Comparison of ENCODE assay signal across 16 cellular contexts in genomic region chr22:32795214-32795596, GRCh38. TPM values are rescaled to one million over a fixed set of nuclear protein-coding genes. Genes with fewer than 3 reads are reported as not detected.
A peak's percentile ranks its signal among the peaks of the same experiment; 100 is the strongest.
DNase-seq lines count a peak whose midpoint lies in the region; FAIRE-seq and TF ChIP-seq lines count a peak whose summit lies in the region.
"Had no signal": no experiment of that assay in that cellular context is flagged by ENCODE, and none has a peak within 500 bp of the region (broad histone marks: within the 10 kb centered on the region; RNA-seq: fewer than 3 reads in every experiment).

No MANE protein-coding gene starts in this region.

- POLR2A ChIA-PET in HEK293 (lab: Yijun Ruan, JAX) = no interaction called here

- no peak overlapping the region for H2BK15ac ChIP-seq in mesendoderm (replicated peaks; ENCODE audit: low read depth)

- intact Hi-C loops in kidney (cut with DNase I) = loop anchor here (5.0 to 10.0 kb wide), 2 partner anchors 140 to 268 kb away; no protein-coding TSS in a partner anchor

- H3K36me3 Mint-ChIP-seq in brain (peaks cover 7% of the 10 kb centered on the region), nephron (ENCODE audit: low read depth) (no peaks in the 10 kb centered on the region)
- H3K36me3 Mint-ChIP-seq: CD4-positive, CD25-positive, alpha-beta regulatory T cell had no signal

- no CpG with 5 or more reads among the region's 4 CpGs for WGBS in mesendoderm (ENCODE audit: extremely low coverage, insufficient coverage, low lambda C conversion rate)
- WGBS in tibial nerve, 2 donors = 74 to 81% methylated on average over 4 of the region's 4 CpGs

- no peak overlapping the region for H3K27ac ChIP-seq in HEK293 (ENCODE audit: extremely low read depth, low read depth, low read length)
- peak overlapping the region; percentile 62 for H3K27ac ChIP-seq in temporal lobe (ENCODE audit: low read depth, low read length)
- H3K27ac ChIP-seq in mesendoderm (ENCODE audit: low read depth, low read length) = no peak overlapping the region
- no peak overlapping the region for H3K27ac ChIP-seq in kidney (ENCODE audit: low read depth in 2 of 2, low read length in 2 of 2)
- peak overlapping the region in 2 of 4 donors; percentile 61 to 81 for H3K27ac ChIP-seq in tibial nerve

- H3K9me3 ChIP-seq in HEK293 (ENCODE audit: control insufficient read depth, insufficient read depth, low read depth, low read length) (no peaks in the 10 kb centered on the region), kidney (ENCODE audit: control insufficient read depth in 1 of 2, low read length in 2 of 2) (no peaks in the 10 kb centered on the region), tibial nerve (no peaks in the 10 kb centered on the region)

- H3K9ac ChIP-seq in mesendoderm (ENCODE audit: low read length) = no peak overlapping the region
- H3K9ac ChIP-seq in kidney (ENCODE audit: low read length in 2 of 2) = no peak overlapping the region

- H2BK5ac ChIP-seq in mesendoderm (ENCODE audit: low read length) = no peak overlapping the region

- H3K27me3 ChIP-seq in mesendoderm (ENCODE audit: insufficient read depth, low read length, poor library complexity) = no peaks in the 10 kb centered on the region
- H3K27me3 ChIP-seq in tibial nerve = no peaks in the 10 kb centered on the region

- H3K4me1 Mint-ChIP-seq in brain (peaks cover 43% of the 10 kb centered on the region), nephron (peaks cover 50% of the 10 kb centered on the region)
- H3K4me1 Mint-ChIP-seq: CD4-positive, CD25-positive, alpha-beta regulatory T cell had no signal

- no peak overlapping the region for H3K18ac ChIP-seq in mesendoderm (ENCODE audit: low read length)

- peaks cover 0 to 7% (median 0%) of the 10 kb centered on the region in 5 experiments for H3K9me3 Mint-ChIP-seq in brain
- H3K9me3 Mint-ChIP-seq in nephron = no peaks in the 10 kb centered on the region

- H3K4me3 Mint-ChIP-seq in brain (no peak overlapping the region), nephron (no peak overlapping the region)
- H3K4me3 Mint-ChIP-seq: CD4-positive, CD25-positive, alpha-beta regulatory T cell had no signal

- CTCF ChIA-PET in HEK293 (lab: Yijun Ruan, JAX) = interaction anchor here (0.5 to 11.0 kb wide), 23 partner anchors 11 to 819 kb away, joined by 3 to 251 read pairs (median 11); no protein-coding TSS in a partner anchor

- FAIRE-seq in kidney (lab: Jason Lieb, UNC) = no peak
- FAIRE-seq: GM12878 had no signal

- no peak overlapping the region for H2AK5ac ChIP-seq in mesendoderm (ENCODE audit: low read length)

- TF ChIP-seq EP300 in tibial nerve (IDR thresholded peaks at IDR 0.05) = no peak

- H3K4me1 ChIP-seq in HEK293 (ENCODE audit: control insufficient read depth, insufficient read depth, low read length) (0 out of 2 replicates have a peak, but pooled peaks cover 2% of the 10 kb centered on the region), mesendoderm (ENCODE audit: control insufficient read depth, low read depth, low read length) (peaks cover 5% of the 10 kb centered on the region), kidney (ENCODE audit: control insufficient read depth in 1 of 2, insufficient read depth in 1 of 2, low read depth in 1 of 2, low read length in 2 of 2) (peaks cover 4 to 6% of the 10 kb centered on the region in 2 donors), tibial nerve (peaks cover 0 to 44% (median 9%) of the 10 kb centered on the region in 4 donors)

- no peak overlapping the region for H3K56ac ChIP-seq in mesendoderm (ENCODE audit: low read length)

- no peak overlapping the region for H4K5ac ChIP-seq in mesendoderm (ENCODE audit: low read length)

- H2BK120ac ChIP-seq in mesendoderm (ENCODE audit: low read depth, low read length) = no peak overlapping the region

- H3K23ac ChIP-seq in mesendoderm (ENCODE audit: low read length) = no peak overlapping the region

- no peak overlapping the region for H3K4ac ChIP-seq in mesendoderm (ENCODE audit: low read depth, low read length)

- no peaks in the 10 kb centered on the region for H3K79me2 ChIP-seq in mesendoderm (ENCODE audit: control insufficient read depth, insufficient read depth, low read length)

- no peak overlapping the region for H4K8ac ChIP-seq in mesendoderm (ENCODE audit: low read depth, low read length)

- no peak for TF ChIP-seq POLR2A in tibial nerve (IDR thresholded peaks at IDR 0.05)

- H3K27me3 Mint-ChIP-seq in brain (peaks cover 20% of the 10 kb centered on the region), nephron (ENCODE audit: low read depth) (peaks cover 15% of the 10 kb centered on the region)

- H3K79me1 ChIP-seq in mesendoderm (ENCODE audit: low read length) = no peaks in the 10 kb centered on the region

- no peak overlapping the region for H3K4me2 ChIP-seq in mesendoderm (ENCODE audit: low read length)

- H3K27ac Mint-ChIP-seq in brain (peak overlapping the region in 3 of 5 experiments; percentile 4 to 31 (median 17)), nephron (peak overlapping the region in 2 of 3 experiments; percentile 27 to 47)
- H3K27ac Mint-ChIP-seq: CD4-positive, CD25-positive, alpha-beta regulatory T cell had no signal

- no peaks in the 10 kb centered on the region for H3K36me3 ChIP-seq in HEK293 (ENCODE audit: control insufficient read depth in 2 of 2, insufficient read depth in 1 of 2, low read length in 2 of 2)
- H3K36me3 ChIP-seq in mesendoderm (ENCODE audit: control insufficient read depth, insufficient read depth, low read length) = no peaks in the 10 kb centered on the region
- no peaks in the 10 kb centered on the region for H3K36me3 ChIP-seq in kidney (ENCODE audit: control insufficient read depth in 1 of 2, insufficient read depth in 2 of 2, low read length in 2 of 2)
- no peaks in the 10 kb centered on the region for H3K36me3 ChIP-seq in tibial nerve

- no peak overlapping the region for H3K4me3 ChIP-seq in HEK293 (ENCODE audit: low read depth, low read length)
- H3K4me3 ChIP-seq in mesendoderm (ENCODE audit: low read length) = no peak overlapping the region
- no peak overlapping the region for H3K4me3 ChIP-seq in kidney (ENCODE audit: low read length in 2 of 2)
- H3K4me3 ChIP-seq in tibial nerve = no peak overlapping the region
- H3K4me3 ChIP-seq: GM12878 had no signal

- TF ChIP-seq CTCF in HEK293 (tag by site-specific recombination; IDR thresholded peaks at IDR 0.05) (no peak), brain (conservative IDR thresholded peaks at IDR 0.05) (no peak), nephron (IDR thresholded peaks at IDR 0.05; ENCODE audit: unreplicated experiment in 3 of 3) (no peak), kidney (IDR thresholded peaks at IDR 0.05; ENCODE audit: borderline replicate concordance, extremely low read depth, insufficient read depth) (no peak), tibial nerve (IDR thresholded peaks at IDR 0.05) (no peak)

- no peak for DNase-seq in mesendoderm
- no peak for DNase-seq in kidney
- DNase-seq in tibial nerve (ENCODE audit: low spot score in 2 of 2) = no peak
- DNase-seq: CD4-positive, CD25-positive, alpha-beta regulatory T cell; HCEC 1CT; NCI-H1105 treated with DMSO at 0.1 percent for 48 hours; NCI-H1694; NCI-H2081 treated with DMSO at 0.1 percent for 48 hours; NCI-H2171 treated with DMSO at 0.1 percent for 48 hours; NCI-H446; NCI-H526 had no signal

TF ChIP-seq in HEK293, 187 proteins besides CTCF, POLR2A, EP300 and RAD21:
- TF ChIP-seq KLF10 (tag by site-specific recombination; IDR thresholded peaks at IDR 0.05) = no peak
- TF ChIP-seq, protein P1, sequence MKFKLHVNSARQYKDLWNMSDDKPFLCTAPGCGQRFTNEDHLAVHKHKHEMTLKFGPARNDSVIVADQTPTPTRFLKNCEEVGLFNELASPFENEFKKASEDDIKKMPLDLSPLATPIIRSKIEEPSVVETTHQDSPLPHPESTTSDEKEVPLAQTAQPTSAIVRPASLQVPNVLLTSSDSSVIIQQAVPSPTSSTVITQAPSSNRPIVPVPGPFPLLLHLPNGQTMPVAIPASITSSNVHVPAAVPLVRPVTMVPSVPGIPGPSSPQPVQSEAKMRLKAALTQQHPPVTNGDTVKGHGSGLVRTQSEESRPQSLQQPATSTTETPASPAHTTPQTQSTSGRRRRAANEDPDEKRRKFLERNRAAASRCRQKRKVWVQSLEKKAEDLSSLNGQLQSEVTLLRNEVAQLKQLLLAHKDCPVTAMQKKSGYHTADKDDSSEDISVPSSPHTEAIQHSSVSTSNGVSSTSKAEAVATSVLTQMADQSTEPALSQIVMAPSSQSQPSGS (tag by site-specific recombination; IDR thresholded peaks at IDR 0.05; ENCODE audit: low read depth) = peak; percentile 74

RNA-seq across cellular contexts. Expression of gene TIMP3, which starts 6.3 kb away (rescaled TPM):
- 47.8 TPM for polyA plus RNA-seq in brain (ENCODE audit: insufficient read depth, low read depth, low replicate concordance)
- 18.2 TPM for total RNA-seq in temporal lobe
- 8.8 TPM for polyA plus RNA-seq in mesendoderm (2013, experiment 1 of 2)
- 9.2 TPM for polyA plus RNA-seq in mesendoderm (2013, experiment 2 of 2)
- total RNA-seq in kidney = 818 TPM
- 198 TPM for polyA plus RNA-seq in kidney (ENCODE audit: insufficient read depth, low read depth, low replicate concordance)
- total RNA-seq in tibial nerve = 1,000 to 10,000 TPM in 1 of 4 donors, 100 to 1,000 TPM in 3; 300 to 1,106 (median 939) TPM
- polyA plus RNA-seq: CD4-positive, CD25-positive, alpha-beta regulatory T cell had no signal

Comparison
In these comparisons a context has a peak if more than half of its experiments do, and no peak if none do; other contexts are left out.
1. RNA of gene TIMP3, which starts 6.3 kb away (total RNA-seq): 300 to 1,106 TPM in tibial nerve and 818 TPM in kidney (single experiment); 18.2 TPM in temporal lobe (single experiment); every median in the first group is over 10 times any median in the second.